Comparison of ENCODE assay signal across 8 cellular contexts in the genomic region with DNA sequence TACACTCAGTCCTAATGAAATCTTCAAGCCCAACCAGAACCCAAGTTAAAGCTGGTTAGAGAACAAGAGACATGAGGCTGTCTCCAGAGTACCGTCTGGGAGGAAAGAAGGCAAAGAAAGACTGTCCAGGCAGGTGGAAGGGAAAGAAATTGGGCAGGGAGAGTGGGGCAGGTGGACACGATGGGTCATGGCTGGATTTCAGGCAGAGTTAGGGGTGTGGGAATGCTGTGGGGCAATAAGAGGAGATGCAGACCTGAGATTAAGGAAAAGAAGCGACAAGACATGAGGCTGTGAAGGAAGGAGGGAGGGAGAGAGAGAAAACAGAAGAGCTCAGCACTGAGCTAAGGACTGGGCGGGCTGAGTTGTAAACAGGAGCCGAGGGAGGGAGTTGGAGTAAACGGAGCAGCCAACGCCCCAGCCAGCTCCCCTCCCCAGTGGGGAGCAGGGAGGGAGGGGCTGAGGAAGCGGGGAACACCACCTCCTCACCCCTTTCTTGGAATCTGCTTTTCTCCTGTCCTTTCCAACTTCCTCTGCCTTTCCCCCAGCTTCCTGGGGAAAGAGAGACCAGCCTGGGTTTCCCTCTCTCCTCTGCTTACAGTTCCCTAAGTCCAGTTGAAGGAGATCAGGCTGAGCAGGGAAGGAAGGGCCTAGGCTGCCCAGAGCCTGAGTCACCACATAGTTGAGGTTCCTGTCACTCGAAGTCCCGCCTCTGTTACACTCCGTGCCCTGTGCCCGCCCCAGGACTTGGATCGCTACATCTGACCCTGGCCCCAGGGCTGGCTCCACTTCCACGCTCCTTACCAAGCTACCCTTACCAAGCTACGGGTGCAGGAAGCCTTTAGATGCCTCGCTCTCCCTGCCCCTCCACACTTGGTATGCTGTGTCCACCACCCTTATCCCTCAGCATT. TPM values are rescaled to one million over a fixed set of nuclear protein-coding genes. Genes with fewer than 3 reads are reported as not detected.
DNase-seq lines count a peak whose midpoint lies in the region; ATAC-seq and TF ChIP-seq lines count a peak whose summit lies in the region.

No MANE protein-coding gene starts in this region.

- ATAC-seq in activated T-cell treated with anti-CD3 and anti-CD28 coated beads, Interleukin-2, amount 50 U/mL, for 72 hours (replicated peaks in 1 of 2), result peak in 1 of 2 donors; percentile 35
- no peak for ATAC-seq in GM21360 (IDR thresholded peaks at IDR 0.05; ENCODE audit: unreplicated experiment)

- DNase-seq in ELF-1 (ENCODE audit: low read depth, low spot score), result peak; percentile 93
- peak; percentile 63 for DNase-seq in NCI-H82 treated with DMSO at 0.1 percent for 48 hours (lab: John Stamatoyannopoulos, UW; ENCODE audit: unreplicated experiment)
- DNase-seq in activated T-cell treated with anti-CD3 and anti-CD28 coated beads, Interleukin-2, amount 50 U/mL, for 72 hours, result peak; percentile 54 to 57
- DNase-seq in fibroblast of peridontal ligament (ENCODE audit: extremely low read depth), result peak; percentile 95
- DNase-seq in neural crest cell (ENCODE audit: low read depth, low spot score), result no peak
- no peak for DNase-seq in HPDE6-E6E7 (ENCODE audit: extremely low spot score)
- DNase-seq in GM13976 (ENCODE audit: low spot score), result no peak

- H3K4me3 Mint-ChIP-seq in activated T-cell treated with anti-CD3 and anti-CD28 coated beads, Interleukin-2, amount 50 U/mL, for 72 hours, result peak overlapping the region; percentile 75 to 77
- H3K4me3 Mint-ChIP-seq in neural crest cell, result peak overlapping the region; percentile 85

- H3K27me3 Mint-ChIP-seq in activated T-cell treated with anti-CD3 and anti-CD28 coated beads, Interleukin-2, amount 50 U/mL, for 72 hours (ENCODE audit: low read depth), result no peaks in the 10 kb centered on the region
- peaks cover 42% of the 10 kb centered on the region for H3K27me3 Mint-ChIP-seq in neural crest cell (ENCODE audit: low read depth)

- no peaks in the 10 kb centered on the region for H3K9me3 Mint-ChIP-seq in activated T-cell treated with anti-CD3 and anti-CD28 coated beads, Interleukin-2, amount 50 U/mL, for 72 hours
- H3K9me3 Mint-ChIP-seq in neural crest cell, result no peaks in the 10 kb centered on the region

- peak overlapping the region; percentile 86 for H3K27ac Mint-ChIP-seq in activated T-cell treated with anti-CD3 and anti-CD28 coated beads, Interleukin-2, amount 50 U/mL, for 72 hours
- H3K27ac Mint-ChIP-seq in neural crest cell (ENCODE audit: unreplicated experiment), result peak overlapping the region; percentile 98

- no peaks in the 10 kb centered on the region for H3K36me3 Mint-ChIP-seq in activated T-cell treated with anti-CD3 and anti-CD28 coated beads, Interleukin-2, amount 50 U/mL, for 72 hours (ENCODE audit: insufficient read depth in 2 of 2)
- peaks cover 15% of the 10 kb centered on the region for H3K36me3 Mint-ChIP-seq in neural crest cell (ENCODE audit: low read depth)

- in situ Hi-C loops in GM13976 (cut with MboI; ENCODE audit: low sequenced_read_pairs, unreplicated experiment), result no loop called here

- no peak for TF ChIP-seq CTCF in neural crest cell (conservative IDR thresholded peaks at IDR 0.05)
- TF ChIP-seq CTCF in GM13976 (IDR thresholded peaks at IDR 0.05; ENCODE audit: borderline replicate concordance, control extremely low read depth, extremely low read depth, insufficient read depth, missing control alignments), result no peak

- H3K4me1 Mint-ChIP-seq in activated T-cell treated with anti-CD3 and anti-CD28 coated beads, Interleukin-2, amount 50 U/mL, for 72 hours (ENCODE audit: low read depth), result peaks cover 92% of the 10 kb centered on the region
- H3K4me1 Mint-ChIP-seq in neural crest cell, result peaks cover 61% of the 10 kb centered on the region

RNA-seq across cellular contexts. Expression of gene AHNAK, which starts 6.6 kb away (rescaled TPM):
- total RNA-seq in activated T-cell treated with anti-CD3 and anti-CD28 coated beads, Interleukin-2, amount 50 U/mL, for 72 hours, result 100 to 1,000 TPM in 1 of 2 donors, 10 to 100 TPM in 1; 80.3 to 131 TPM
- 0.65 and 1.2 TPM in 2 replicates for total RNA-seq in neural crest cell

RNA-seq across cellular contexts. Expression of gene EEF1G, which starts 20.5 kb away (rescaled TPM):
- 1,000 to 10,000 TPM; 2,565 to 2,667 TPM for total RNA-seq in activated T-cell treated with anti-CD3 and anti-CD28 coated beads, Interleukin-2, amount 50 U/mL, for 72 hours
- 2,024 and 2,072 TPM in 2 replicates for total RNA-seq in neural crest cell

RNA-seq across cellular contexts. Expression of gene TUT1, which starts 38.1 kb away (rescaled TPM):
- 10 to 100 TPM; 32.8 to 36.8 TPM for total RNA-seq in activated T-cell treated with anti-CD3 and anti-CD28 coated beads, Interleukin-2, amount 50 U/mL, for 72 hours
- total RNA-seq in neural crest cell, result 18.0 and 20.7 TPM in 2 replicates

RNA-seq across cellular contexts. Expression of gene MTA2, which starts 48.5 kb away (rescaled TPM):
- 100 to 1,000 TPM; 173 to 241 TPM for total RNA-seq in activated T-cell treated with anti-CD3 and anti-CD28 coated beads, Interleukin-2, amount 50 U/mL, for 72 hours
- total RNA-seq in neural crest cell, result 195 and 203 TPM in 2 replicates

RNA-seq across cellular contexts. Expression of gene EML3, which starts 59.4 kb away (rescaled TPM):
- 100 to 1,000 TPM; 132 to 148 TPM for total RNA-seq in activated T-cell treated with anti-CD3 and anti-CD28 coated beads, Interleukin-2, amount 50 U/mL, for 72 hours
- total RNA-seq in neural crest cell, result 37.4 and 40.0 TPM in 2 replicates

Comparison
In these comparisons a context has a peak if more than half of its experiments do, and no peak if none do; other contexts are left out.
1. DNase-seq: peak in ELF-1 (single experiment), NCI-H82 treated with DMSO at 0.1 percent for 48 hours (single experiment), activated T-cell treated with anti-CD3 and anti-CD28 coated beads, Interleukin-2, amount 50 U/mL, for 72 hours (2 of 2) and fibroblast of peridontal ligament (single experiment); none in neural crest cell (single experiment), HPDE6-E6E7 (single experiment) and GM13976 (single experiment).
2. RNA of gene AHNAK, which starts 6.6 kb away (total RNA-seq): 80.3 to 131 TPM in activated T-cell treated with anti-CD3 and anti-CD28 coated beads, Interleukin-2, amount 50 U/mL, for 72 hours; 0.65 to 1.2 TPM in neural crest cell; every median in the first group is over 10 times any median in the second.